Comparison of ENCODE assay signal across 8 cellular contexts in the genomic region with DNA sequence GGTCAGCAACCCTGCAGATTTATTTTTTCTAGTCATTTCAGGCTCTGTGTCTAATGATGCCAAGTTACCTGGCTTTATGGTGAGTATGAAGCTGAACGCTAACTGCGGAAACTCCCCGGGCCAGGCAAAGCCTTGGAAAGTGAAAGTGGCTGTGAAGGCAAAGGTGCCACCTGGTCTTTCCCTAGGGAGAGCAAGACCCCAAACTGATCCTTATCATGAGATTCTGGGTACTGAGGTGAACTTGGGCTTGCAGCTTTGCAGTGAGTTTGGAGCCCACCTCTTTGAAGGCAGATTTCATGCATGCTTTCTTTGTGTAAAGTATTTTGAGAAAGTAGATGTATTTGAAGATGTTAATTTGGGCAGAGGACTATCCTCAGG.
DNase-seq lines count a peak whose midpoint lies in the region; ATAC-seq and TF ChIP-seq lines count a peak whose summit lies in the region.

No MANE protein-coding gene starts in this region.

- no peak for TF ChIP-seq CTCF in brain microvascular endothelial cell (IDR thresholded peaks at IDR 0.05; ENCODE audit: low read depth, low read length, missing control alignments)

- peaks cover 13% of the 10 kb centered on the region for H3K4me1 ChIP-seq in ACC112 (ENCODE audit: control insufficient read depth, insufficient read depth, low read length, unreplicated experiment)

- H2AFZ ChIP-seq in ACC112 (ENCODE audit: low read length, unreplicated experiment), result no peak overlapping the region

- H3K27me3 ChIP-seq in ACC112 (ENCODE audit: insufficient read depth, low read length) (peaks cover 3% of the 10 kb centered on the region; the same call in 1 of the 2 replicates), brain microvascular endothelial cell (replicated peaks) (no peaks in the 10 kb centered on the region)

- DNase-seq in amygdala (lab: John Stamatoyannopoulos, UW), result no peak
- no peak for DNase-seq in DMS53 (lab: John Stamatoyannopoulos, UW)
- DNase-seq in brain microvascular endothelial cell, result no peak
- DNase-seq in foreskin melanocyte, result no peak

- H3K36me3 ChIP-seq in ACC112 (ENCODE audit: insufficient read depth, low read length) (no peaks in the 10 kb centered on the region), brain microvascular endothelial cell (replicated peaks) (no peaks in the 10 kb centered on the region)

- peak overlapping the region; percentile 2 for H3K4me3 ChIP-seq in ACC112 (ENCODE audit: low read depth, low read length)
- H3K4me3 ChIP-seq in brain microvascular endothelial cell (ENCODE audit: low read depth, low read length), result no peak overlapping the region

- H3K27ac ChIP-seq in ACC112 (ENCODE audit: low read depth, low read length) (no peak overlapping the region), brain microvascular endothelial cell (no peak overlapping the region)

- no peaks in the 10 kb centered on the region for H3K79me2 ChIP-seq in ACC112 (ENCODE audit: control insufficient read depth, insufficient read depth, low read length, unreplicated experiment)

- in situ Hi-C loops in brain microvascular endothelial cell (cut with HindIII; ENCODE audit: low pct_ligation_motif_present, low sequenced_read_pairs), result no loop called here

- peak; percentile 36 for ATAC-seq in GM19023 (IDR thresholded peaks at IDR 0.05; ENCODE audit: unreplicated experiment)
- peak; percentile 41 for ATAC-seq in HG03159 (IDR thresholded peaks at IDR 0.05; ENCODE audit: unreplicated experiment)
- peak; percentile 14 for ATAC-seq in esophagus mucosa
